Comparison of ENCODE assay signal across 17 cellular contexts in genomic region chr7:135152447-135152846, GRCh38. TPM values are rescaled to one million over a fixed set of nuclear protein-coding genes. Genes with fewer than 3 reads are reported as not detected.
"Had no signal": no experiment of that assay in that cellular context is flagged by ENCODE, and none has a peak within 500 bp of the region (broad histone marks: within the 10 kb centered on the region; RNA-seq: fewer than 3 reads in every experiment).

No MANE protein-coding gene starts in this region.

- H3K27ac ChIP-seq: parathyroid adenoma had no signal

- H2AFZ ChIP-seq: parathyroid adenoma had no signal

- DNase-seq: activated CD4-positive, alpha-beta T cell treated with anti-CD3 and anti-CD28 coated beads, Interleukin-2, amount 50 U/mL, for 1 hour; activated CD4-positive, CD25-positive, alpha-beta regulatory T cell; activated CD8-positive, alpha-beta memory T cell treated with anti-CD3 and anti-CD28 coated beads, Interleukin-2, amount 10 ng/mL, durations not matched to agents 7 days and 5 days; activated effector memory CD4-positive, alpha-beta T cell treated with Interleukin-2 at 50 U/mL for 16 hours; activated T-cell treated with anti-CD3 and anti-CD28 coated beads, Interleukin-2, amount 50 U/mL, for 24 hours; amniotic stem cell; dorsolateral prefrontal cortex; left ventricle myocardium superior; right cardiac atrium; stimulated activated CD4-positive, alpha-beta T cell treated with anti-CD3 and anti-CD28 coated beads, Interleukin-2, amount 100 ng/mL, for 24 hours; stimulated activated naive CD4-positive, alpha-beta T cell treated with Interleukin-2 at 50 U/mL for 16 hours; T-helper 2 cell had no signal

- ATAC-seq: activated CD8-positive, alpha-beta memory T cell treated with anti-CD3 and anti-CD28 coated beads, Interleukin-2, amount 10 ng/mL, durations not matched to agents 7 days and 5 days; activated naive CD4-positive, alpha-beta T cell treated with anti-CD3 and anti-CD28 coated beads, Interleukin-2, amount 50 U/mL, for 72 hours; left ventricle myocardium superior; right cardiac atrium had no signal

- FAIRE-seq: endometrium, TTC549 had no signal

- H3K27me3 ChIP-seq: dorsolateral prefrontal cortex had no signal

- H3K4me3 ChIP-seq: dorsolateral prefrontal cortex had no signal

- H3K9ac ChIP-seq: parathyroid adenoma had no signal

RNA-seq across cellular contexts. Expression of gene TMEM140, which starts 4.6 kb away (rescaled TPM):
- total RNA-seq: chondrocyte had no signal
